ENCODE assay signal across 1 cellular context in genomic region chr1:24795236-24795635, GRCh38.
TF ChIP-seq lines count a peak whose summit lies in the region.

No MANE protein-coding gene starts in this region.

TF ChIP-seq in IMR-90, 13 proteins besides CTCF, POLR2A, EP300 and RAD21:
- no peak for TF ChIP-seq BHLHE40 (IDR thresholded peaks at IDR 0.05; ENCODE audit: low read depth, low read length)
- no peak for TF ChIP-seq CHD1 (IDR thresholded peaks at IDR 0.05; ENCODE audit: low read depth, low read length)
- TF ChIP-seq SMC3 (IDR thresholded peaks at IDR 0.05; ENCODE audit: low read depth, low read length) = no peak
- no peak for TF ChIP-seq MAZ (IDR thresholded peaks at IDR 0.05; ENCODE audit: borderline replicate concordance, low read depth, low read length)
- no peak for TF ChIP-seq RFX5 (IDR thresholded peaks at IDR 0.05; ENCODE audit: low read depth, low read length)
- no peak for TF ChIP-seq MXI1 (IDR thresholded peaks at IDR 0.05; ENCODE audit: borderline replicate concordance, low read depth, low read length)
- no peak for TF ChIP-seq MAFK (IDR thresholded peaks at IDR 0.05; ENCODE audit: low read depth, low read length)
- TF ChIP-seq CEBPB (IDR thresholded peaks at IDR 0.05; ENCODE audit: low read depth, low read length) = no peak
- no peak for TF ChIP-seq NFE2L2 (IDR thresholded peaks at IDR 0.05; ENCODE audit: low read depth, low read length)
- TF ChIP-seq, protein P1, sequence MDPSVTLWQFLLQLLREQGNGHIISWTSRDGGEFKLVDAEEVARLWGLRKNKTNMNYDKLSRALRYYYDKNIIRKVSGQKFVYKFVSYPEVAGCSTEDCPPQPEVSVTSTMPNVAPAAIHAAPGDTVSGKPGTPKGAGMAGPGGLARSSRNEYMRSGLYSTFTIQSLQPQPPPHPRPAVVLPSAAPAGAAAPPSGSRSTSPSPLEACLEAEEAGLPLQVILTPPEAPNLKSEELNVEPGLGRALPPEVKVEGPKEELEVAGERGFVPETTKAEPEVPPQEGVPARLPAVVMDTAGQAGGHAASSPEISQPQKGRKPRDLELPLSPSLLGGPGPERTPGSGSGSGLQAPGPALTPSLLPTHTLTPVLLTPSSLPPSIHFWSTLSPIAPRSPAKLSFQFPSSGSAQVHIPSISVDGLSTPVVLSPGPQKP (IDR thresholded peaks at IDR 0.05; ENCODE audit: borderline replicate concordance, low read depth, low read length) = no peak
